ENCODE assay signal across 8 cellular contexts in the genomic region with DNA sequence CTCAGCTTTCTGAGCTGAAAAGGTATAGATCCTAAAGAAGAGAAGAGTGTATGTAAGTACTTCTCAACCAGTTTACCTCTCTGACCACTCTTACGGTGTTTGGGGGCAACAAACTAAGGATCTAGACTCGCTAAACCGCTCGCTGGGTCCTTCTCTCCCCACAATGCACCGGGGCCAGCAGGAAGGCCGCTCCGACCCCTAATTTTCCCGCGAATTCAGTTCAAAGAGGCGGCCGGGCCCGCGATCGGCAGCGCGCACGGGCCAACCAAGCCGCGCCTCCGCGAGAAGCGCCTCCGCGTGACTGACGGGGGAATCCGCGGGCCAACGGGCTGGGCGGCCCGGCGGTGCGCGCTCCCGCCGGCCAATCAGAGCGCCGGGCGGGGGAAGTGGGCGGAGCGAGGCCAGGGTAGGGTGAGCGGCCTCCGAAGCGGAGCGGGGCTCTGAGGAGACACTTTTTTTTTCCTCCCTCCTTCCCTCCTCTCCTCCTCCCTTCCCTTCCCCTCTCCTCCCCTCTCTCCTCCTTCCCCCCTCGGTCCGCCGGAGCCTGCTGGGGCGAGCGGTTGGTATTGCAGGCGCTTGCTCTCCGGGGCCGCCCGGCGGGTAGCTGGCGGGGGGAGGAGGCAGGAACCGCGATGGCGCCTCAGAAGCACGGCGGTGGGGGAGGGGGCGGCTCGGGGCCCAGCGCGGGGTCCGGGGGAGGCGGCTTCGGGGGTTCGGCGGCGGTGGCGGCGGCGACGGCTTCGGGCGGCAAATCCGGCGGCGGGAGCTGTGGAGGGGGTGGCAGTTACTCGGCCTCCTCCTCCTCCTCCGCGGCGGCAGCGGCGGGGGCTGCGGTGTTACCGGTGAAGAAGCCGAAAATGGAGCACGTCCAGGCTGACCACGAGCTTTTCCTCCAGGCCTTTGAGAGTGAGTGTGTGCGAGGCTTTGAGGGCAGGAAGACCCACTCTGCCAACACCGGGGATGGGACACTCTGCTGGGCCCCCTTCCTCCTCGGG. TPM values are rescaled to one million over a fixed set of nuclear protein-coding genes. Genes with fewer than 3 reads are reported as not detected.
DNase-seq lines count a peak whose midpoint lies in the region; ATAC-seq, FAIRE-seq and TF ChIP-seq lines count a peak whose summit lies in the region.
"Not testable (repeated sequence)": the region's sequence is repeated elsewhere in the genome, so short reads cannot be mapped to it uniquely, and the experiment has no call there.

SUZ12 (plus strand) TSS at position 393 of the 995 bp plus-strand sequence; CDS start at position 633, 240 bp downstream.

- not testable (repeated sequence) for H3K4me1 ChIP-seq in cardiac muscle cell (ENCODE audit: low read depth); pancreas
- peaks cover 10 to 16% of the 10 kb centered on the region in 2 donors for H3K4me1 ChIP-seq in thoracic aorta (ENCODE audit: control insufficient read depth in 1 of 2, low read depth in 2 of 2)

- peak; percentile 94 for ATAC-seq in HG02763 (IDR thresholded peaks at IDR 0.05; ENCODE audit: unreplicated experiment)
- ATAC-seq in pancreas = peak; percentile 98 to 100 (median 98)
- ATAC-seq in thoracic aorta (ENCODE audit: insufficient number of reproducible peaks, low FRiP score, low read depth) = peak; percentile 84

- H3K27ac Mint-ChIP-seq in activated naive CD8-positive, alpha-beta T cell treated with anti-CD3 and anti-CD28 coated beads for 36 hours = peak within 1 kb of the TSS; percentile 88

- H3K9me3 ChIP-seq in cardiac muscle cell (ENCODE audit: low read depth); pancreas; thoracic aorta: not testable (repeated sequence)

- not testable (repeated sequence) for H3K9me3 Mint-ChIP-seq in activated naive CD8-positive, alpha-beta T cell treated with anti-CD3 and anti-CD28 coated beads for 36 hours

- DNase-seq in NCI-H1436 (lab: John Stamatoyannopoulos, UW) = peak; percentile 88
- peak; percentile 73 for DNase-seq in SW480 (ENCODE audit: low spot score)
- DNase-seq in activated naive CD8-positive, alpha-beta T cell treated with anti-CD3 and anti-CD28 coated beads for 36 hours = peak; percentile 92
- DNase-seq in cardiac muscle cell (ENCODE audit: low read depth in 1 of 2, low spot score in 1 of 2) = peak; percentile 88 to 94
- peak; percentile 81 to 89 (median 86) for DNase-seq in pancreas
- peak; percentile 43 for DNase-seq in thoracic aorta (ENCODE audit: low spot score)

- H3K4me3 Mint-ChIP-seq in activated naive CD8-positive, alpha-beta T cell treated with anti-CD3 and anti-CD28 coated beads for 36 hours = peak within 1 kb of the TSS; percentile 85

- H3K27me3 Mint-ChIP-seq in activated naive CD8-positive, alpha-beta T cell treated with anti-CD3 and anti-CD28 coated beads for 36 hours = not testable (repeated sequence)

- peak within 1 kb of the TSS; percentile 93 for H3K27ac ChIP-seq in cardiac muscle cell
- H3K27ac ChIP-seq in pancreas = peak within 1 kb of the TSS in 3 of 4 donors; percentile 28 to 68 (median 67)
- peak within 1 kb of the TSS; percentile 77 to 85 for H3K27ac ChIP-seq in thoracic aorta

- H3K27me3 ChIP-seq in cardiac muscle cell; pancreas; thoracic aorta (replicated peaks; ENCODE audit: insufficient read depth): not testable (repeated sequence)

- not testable (repeated sequence) for H3K36me3 ChIP-seq in cardiac muscle cell, pancreas, thoracic aorta

- WGBS in pancreas, 2 donors = 0 to 1% methylated on average over 67 to 91 of the region's 93 CpGs

- not testable (repeated sequence) for TF ChIP-seq CTCF in GM12875 (IDR thresholded peaks at IDR 0.05; ENCODE audit: borderline replicate concordance, insufficient read depth, low read depth, low read length); cardiac muscle cell (IDR thresholded peaks at IDR 0.05; ENCODE audit: low read depth, low read length); pancreas (IDR thresholded peaks at IDR 0.05); thoracic aorta (IDR thresholded peaks at IDR 0.05)

- H3K4me1 Mint-ChIP-seq in activated naive CD8-positive, alpha-beta T cell treated with anti-CD3 and anti-CD28 coated beads for 36 hours = peaks cover 16% of the 10 kb centered on the region

- H3K4me3 ChIP-seq in GM12875 (ENCODE audit: low read depth, low read length) (peak within 1 kb of the TSS; percentile 75), cardiac muscle cell (peak within 1 kb of the TSS; percentile 91), pancreas (peak within 1 kb of the TSS; percentile 66 to 81 (median 68)), thoracic aorta (peak within 1 kb of the TSS; percentile 98)

- intact Hi-C loops in pancreas (cut with DNase I) = not testable (repeated sequence)

- H3K36me3 Mint-ChIP-seq in activated naive CD8-positive, alpha-beta T cell treated with anti-CD3 and anti-CD28 coated beads for 36 hours = peaks cover 19% of the 10 kb centered on the region

- not testable (repeated sequence) for FAIRE-seq in pancreas (lab: Jason Lieb, UNC)

RNA-seq across cellular contexts. Expression of gene SUZ12, which starts in this region (rescaled TPM):
- total RNA-seq in activated naive CD8-positive, alpha-beta T cell treated with anti-CD3 and anti-CD28 coated beads for 36 hours = 10 to 100 TPM; 79.1 to 85.0 TPM
- total RNA-seq in cardiac muscle cell (6.5 and 11.8 TPM in 2 replicates), pancreas (10 to 100 TPM in 2 of 6 donors, 1 to 10 TPM in 4; 6.6 to 11.7 (median 7.7) TPM), thoracic aorta (10 to 100 TPM; 14.4 to 26.0 TPM)
- polyA plus RNA-seq in cardiac muscle cell (16.7 and 22.6 TPM in 2 replicates), pancreas (10 to 100 TPM in 1 of 2 donors, 1 to 10 TPM in 1; 7.4 to 10.8 TPM)

Comparison
In these comparisons a context has a peak if more than half of its experiments do, and no peak if none do; other contexts are left out.
1. Peak in every context shown above with its lines: DNase-seq, ATAC-seq, H3K4me3 ChIP-seq and H3K27ac ChIP-seq.